22 cellular contexts compared by ENCODE assay signal in genomic region chr22:39727541-39727940, GRCh38.
DNase-seq lines count a peak whose midpoint lies in the region; ATAC-seq and TF ChIP-seq lines count a peak whose summit lies in the region.
"Had no signal": no experiment of that assay in that cellular context is flagged by ENCODE, and none has a peak within 500 bp of the region (broad histone marks: within the 10 kb centered on the region; RNA-seq: fewer than 3 reads in every experiment).

No MANE protein-coding gene starts in this region.

- H3K27me3 Mint-ChIP-seq in activated naive CD8-positive, alpha-beta T cell treated with anti-CD3 and anti-CD28 coated beads for 36 hours, result peaks cover 4% of the 10 kb centered on the region
- H3K27me3 Mint-ChIP-seq in effector memory CD8-positive, alpha-beta T cell, result peaks cover 0 to 43% of the 10 kb centered on the region in 2 donors

- H3K9me3 ChIP-seq in osteoblast (ENCODE audit: low read depth, low read length), result no peaks in the 10 kb centered on the region
- H3K9me3 ChIP-seq: prostate gland had no signal

- no peak overlapping the region for H2AFZ ChIP-seq in osteoblast (ENCODE audit: low read length)
- H2AFZ ChIP-seq: GM23338 had no signal

- no peak overlapping the region for H3K27ac Mint-ChIP-seq in activated naive CD8-positive, alpha-beta T cell treated with anti-CD3 and anti-CD28 coated beads for 36 hours
- H3K27ac Mint-ChIP-seq in effector memory CD8-positive, alpha-beta T cell, result no peak overlapping the region
- H3K27ac Mint-ChIP-seq: activated T-helper 1 cell treated with anti-CD3 and anti-CD28 coated beads, Interleukin-12 subunit alpha, Interleukin-12 subunit beta, Interleukin-2, Interleukin-4 antibody, amounts not matched to agents 30 ng/mL and 10 ng/mL and 1 ng/mL, durations not matched to agents 14 hours and 24 hours and 36 hours; CD14-positive monocyte; GM23338 had no signal

- no peaks in the 10 kb centered on the region for H3K79me2 ChIP-seq in osteoblast (ENCODE audit: insufficient read depth, low read length)

- in situ Hi-C loops in brain microvascular endothelial cell (cut with HindIII; ENCODE audit: low pct_ligation_motif_present, low sequenced_read_pairs), result no loop called here

- H3K4me1 ChIP-seq in osteoblast (ENCODE audit: insufficient read depth, low read length), result no peaks in the 10 kb centered on the region
- H3K4me1 ChIP-seq: prostate gland, tibial nerve had no signal

- H3K36me3 ChIP-seq in brain microvascular endothelial cell (replicated peaks) (no peaks in the 10 kb centered on the region), osteoblast (ENCODE audit: insufficient read depth, low read length) (no peaks in the 10 kb centered on the region)
- H3K36me3 ChIP-seq: prostate gland, tibial nerve had no signal

- no peak overlapping the region for H3K4me3 Mint-ChIP-seq in activated naive CD8-positive, alpha-beta T cell treated with anti-CD3 and anti-CD28 coated beads for 36 hours
- H3K4me3 Mint-ChIP-seq in effector memory CD8-positive, alpha-beta T cell, result no peak overlapping the region
- H3K4me3 Mint-ChIP-seq: activated T-helper 1 cell treated with anti-CD3 and anti-CD28 coated beads, Interleukin-12 subunit alpha, Interleukin-12 subunit beta, Interleukin-2, Interleukin-4 antibody, amounts not matched to agents 30 ng/mL and 10 ng/mL and 1 ng/mL, durations not matched to agents 14 hours and 24 hours and 36 hours; CD14-positive monocyte; GM23338 had no signal

- no peaks in the 10 kb centered on the region for H4K20me1 ChIP-seq in osteoblast (ENCODE audit: insufficient read depth, low read length)

- H3K36me3 Mint-ChIP-seq in activated naive CD8-positive, alpha-beta T cell treated with anti-CD3 and anti-CD28 coated beads for 36 hours, result peaks cover 2% of the 10 kb centered on the region
- peaks cover 4% of the 10 kb centered on the region for H3K36me3 Mint-ChIP-seq in effector memory CD8-positive, alpha-beta T cell (ENCODE audit: insufficient read depth)
- H3K36me3 Mint-ChIP-seq: CD14-positive monocyte had no signal

- peak; percentile 51 for DNase-seq in DMS53 treated with DMSO at 0.1 percent for 48 hours (lab: John Stamatoyannopoulos, UW; ENCODE audit: unreplicated experiment)
- peak; percentile 25 for DNase-seq in HT1080 (ENCODE audit: low read depth)
- peak; percentile 3 for DNase-seq in brain microvascular endothelial cell
- DNase-seq in osteoblast (ENCODE audit: insufficient read length, low spot score, missing footprints), result peak; percentile 75
- DNase-seq in activated naive CD8-positive, alpha-beta T cell treated with anti-CD3 and anti-CD28 coated beads for 36 hours, result no peak
- DNase-seq in nucleus accumbens (lab: John Stamatoyannopoulos, UW), result no peak
- DNase-seq in effector memory CD8-positive, alpha-beta T cell, result no peak
- DNase-seq: activated CD4-positive, alpha-beta T cell treated with anti-CD3 and anti-CD28 coated beads, Interleukin-2, amount 50 U/mL, for 4 hours; central memory CD4-positive, alpha-beta T cell; MM.1S; NCI-H187 treated with DMSO at 0.1 percent for 48 hours; NCI-H446; stimulated activated CD4-positive, alpha-beta T cell treated with anti-CD3 and anti-CD28 coated beads, Interleukin-12 subunit alpha, Interleukin-12 subunit beta, amount 100 ng/mL, for 4 hours; stimulated activated naive CD4-positive, alpha-beta T cell had no signal

- H3K4me3 ChIP-seq in brain microvascular endothelial cell (ENCODE audit: low read depth, low read length) (no peak overlapping the region), osteoblast (ENCODE audit: insufficient read depth, low read length) (no peak overlapping the region)
- H3K4me3 ChIP-seq: GM12878, GM23338, prostate gland, tibial nerve had no signal

- H3K4me2 ChIP-seq in osteoblast (ENCODE audit: insufficient read depth, low read length), result no peak overlapping the region
- H3K4me2 ChIP-seq: GM23338 had no signal

- ATAC-seq in GM21528 (IDR thresholded peaks at IDR 0.05; ENCODE audit: low FRiP score, unreplicated experiment), result no peak
- ATAC-seq in effector memory CD8-positive, alpha-beta T cell (replicated peaks), result no peak
- ATAC-seq: GM12878, GM23338, SK-N-SH treated with all-trans-retinoic acid at 6 μM for 48 hours had no signal

- H3K27ac ChIP-seq in brain microvascular endothelial cell (no peak overlapping the region), osteoblast (ENCODE audit: low read depth, low read length) (no peak overlapping the region)
- H3K27ac ChIP-seq: prostate gland, tibial nerve had no signal

- H3K27me3 ChIP-seq in brain microvascular endothelial cell (replicated peaks) (peaks cover 13% of the 10 kb centered on the region), osteoblast (ENCODE audit: insufficient read depth, low read length) (peaks cover 11% of the 10 kb centered on the region)
- H3K27me3 ChIP-seq: tibial nerve had no signal

- no peaks in the 10 kb centered on the region for H3K4me1 Mint-ChIP-seq in activated naive CD8-positive, alpha-beta T cell treated with anti-CD3 and anti-CD28 coated beads for 36 hours
- no peaks in the 10 kb centered on the region for H3K4me1 Mint-ChIP-seq in effector memory CD8-positive, alpha-beta T cell (ENCODE audit: low read depth in 2 of 2)
- H3K4me1 Mint-ChIP-seq: CD14-positive monocyte had no signal

- no peaks in the 10 kb centered on the region for H3K9me3 Mint-ChIP-seq in activated naive CD8-positive, alpha-beta T cell treated with anti-CD3 and anti-CD28 coated beads for 36 hours
- no peaks in the 10 kb centered on the region for H3K9me3 Mint-ChIP-seq in effector memory CD8-positive, alpha-beta T cell
- H3K9me3 Mint-ChIP-seq: GM23338 had no signal

- TF ChIP-seq CTCF in brain microvascular endothelial cell (IDR thresholded peaks at IDR 0.05; ENCODE audit: low read depth, low read length, missing control alignments) (no peak), osteoblast (IDR thresholded peaks at IDR 0.05; ENCODE audit: extremely low read depth, low read depth, low read length) (no peak)

Comparison
In these comparisons a context has a peak if more than half of its experiments do, and no peak if none do; other contexts are left out.
1. DNase-seq: peak in DMS53 treated with DMSO at 0.1 percent for 48 hours (single experiment), HT1080 (single experiment), brain microvascular endothelial cell (single experiment) and osteoblast (single experiment); none in activated naive CD8-positive, alpha-beta T cell treated with anti-CD3 and anti-CD28 coated beads for 36 hours (single experiment), nucleus accumbens (0 of 56) and effector memory CD8-positive, alpha-beta T cell (0 of 3).